ENCODE assay signal across 8 cellular contexts in the genomic region with DNA sequence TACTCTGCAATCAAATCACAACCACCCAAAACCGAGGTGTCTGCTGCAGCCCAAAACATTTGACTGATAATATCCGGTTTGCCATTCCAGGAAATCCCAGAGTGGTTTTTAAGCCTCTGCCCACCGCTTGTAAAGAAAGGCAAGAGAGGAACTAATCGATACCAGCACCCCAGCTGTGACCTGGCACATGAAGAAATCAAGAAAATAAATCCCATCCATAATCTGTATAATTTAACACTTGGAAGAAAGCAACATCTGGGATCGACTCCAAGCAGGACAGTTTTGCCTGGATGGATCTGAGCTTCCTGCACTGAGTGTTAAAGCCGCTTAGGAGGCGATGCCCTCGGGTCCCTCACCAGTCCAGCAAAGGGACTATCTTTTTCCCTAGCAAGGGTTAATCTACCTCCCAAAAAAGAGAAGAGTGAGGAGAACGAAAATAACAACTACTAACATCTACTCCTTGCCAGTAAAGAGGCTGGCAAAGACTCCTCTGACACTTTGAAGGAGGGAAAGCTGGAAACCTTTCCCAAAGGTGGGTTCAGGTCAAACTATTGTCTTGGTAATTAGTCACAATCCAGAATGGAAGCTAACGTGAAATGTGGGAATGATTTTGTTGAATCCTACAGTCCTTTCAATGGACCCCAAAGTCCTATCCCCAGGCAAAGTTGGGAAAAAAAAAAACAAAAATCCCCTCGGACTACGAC.
DNase-seq lines count a peak whose midpoint lies in the region; ATAC-seq lines count a peak whose summit lies in the region.

No MANE protein-coding gene starts in this region.

- H3K4me1 ChIP-seq in mucosa of stomach (ENCODE audit: control insufficient read depth, insufficient read depth, low read length) = peaks cover 10% of the 10 kb centered on the region

- H3K27me3 ChIP-seq in mucosa of stomach (ENCODE audit: control insufficient read depth, insufficient read depth, low read length) = peaks cover 27% of the 10 kb centered on the region

- H3K9me3 ChIP-seq in mucosa of stomach (ENCODE audit: control insufficient read depth, low read length) = no peaks in the 10 kb centered on the region

- DNase-seq in GM03348 (ENCODE audit: low spot score) (peak; percentile 11), NCI-H446 treated with DMSO at 0.1 percent for 48 hours (lab: John Stamatoyannopoulos, UW) (peak; percentile 60), cerebellar cortex (ENCODE audit: low spot score) (peak; percentile 52), T-helper 9 cell (no peak), activated gamma-delta T cell (lab: John Stamatoyannopoulos, UW) (no peak)

- peak overlapping the region; percentile 66 for H3K9ac ChIP-seq in mucosa of stomach (ENCODE audit: low read length)

- no peaks in the 10 kb centered on the region for H3K36me3 ChIP-seq in mucosa of stomach (ENCODE audit: control insufficient read depth, insufficient read depth, low read length)

- no peak overlapping the region for H3K4me3 ChIP-seq in mucosa of stomach (ENCODE audit: low read length)

- ATAC-seq in HG03571 (IDR thresholded peaks at IDR 0.05; ENCODE audit: unreplicated experiment) (no peak), HG03457 (IDR thresholded peaks at IDR 0.05; ENCODE audit: unreplicated experiment) (no peak)

Comparison
In these comparisons a context has a peak if more than half of its experiments do, and no peak if none do; other contexts are left out.
1. DNase-seq: peak in GM03348 (single experiment), NCI-H446 treated with DMSO at 0.1 percent for 48 hours (single experiment) and cerebellar cortex (single experiment); none in T-helper 9 cell (single experiment) and activated gamma-delta T cell (single experiment).